ENCODE assay signal across 1 cellular context in genomic region chr9:69465473-69465872, GRCh38.
TF ChIP-seq lines count a peak whose summit lies in the region.

No MANE protein-coding gene starts in this region.

TF ChIP-seq in liver, 16 proteins besides CTCF, POLR2A, EP300 and RAD21 (continued from another document):
- TF ChIP-seq ZBTB33 (IDR thresholded peaks at IDR 0.05) (peak; percentile 18), MAX (IDR thresholded peaks at IDR 0.05) (peak; percentile 65), NR2F2 (IDR thresholded peaks at IDR 0.05) (no peak), GABPA (IDR thresholded peaks at IDR 0.05 in 1 of 2, conservative IDR thresholded peaks at IDR 0.05 in 1 of 2) (no peak), JUND (IDR thresholded peaks at IDR 0.05) (peak; percentile 66 to 67), TAF1 (conservative IDR thresholded peaks at IDR 0.05) (no peak), FOXA2 (IDR thresholded peaks at IDR 0.05) (peak; percentile 16), HNF4A (conservative IDR thresholded peaks at IDR 0.05) (peak; percentile 91 to 94), FOXA1 (IDR thresholded peaks at IDR 0.05) (no peak), HNF4G (IDR thresholded peaks at IDR 0.05) (peak; percentile 76), ATF3 (IDR thresholded peaks at IDR 0.05) (peak; percentile 16), EGR1 (IDR thresholded peaks at IDR 0.05; ENCODE audit: low read depth in 2 of 2) (no peak), RXRA (IDR thresholded peaks at IDR 0.05) (peak; percentile 85 to 89)
